Comparison of ENCODE assay signal across 8 cellular contexts in genomic region chr9:97944612-97945011, GRCh38. TPM values are rescaled to one million over a fixed set of nuclear protein-coding genes. Genes with fewer than 3 reads are reported as not detected.
"Had no signal": no experiment of that assay in that cellular context is flagged by ENCODE, and none has a peak within 500 bp of the region (broad histone marks: within the 10 kb centered on the region; RNA-seq: fewer than 3 reads in every experiment).

No MANE protein-coding gene starts in this region.

- H3K36me3 Mint-ChIP-seq: IgD-negative memory B cell had no signal

- H3K27ac Mint-ChIP-seq: H9, IgD-negative memory B cell had no signal

- DNase-seq: GM23248, GOT3, H9, HCEC 1CT, KG1 had no signal

- H3K4me3 Mint-ChIP-seq: H9, IgD-negative memory B cell had no signal

- H3K27ac ChIP-seq: GM23248 had no signal

- H3K9me3 Mint-ChIP-seq: H9 had no signal

- H3K4me1 Mint-ChIP-seq: H9, IgD-negative memory B cell had no signal

- H3K4me3 ChIP-seq: GM23248 had no signal

RNA-seq across cellular contexts. Expression of gene HEMGN, which starts 6.6 kb away (rescaled TPM):
- total RNA-seq: GM23248, H4, H9, HT-29 had no signal
- polyA plus RNA-seq: GM23248 had no signal
